In genomic region chr19:3627351-3627723, GRCh38 we compare ENCODE assay signal across 1 cellular context.
A peak's percentile ranks its signal among the peaks of the same experiment; 100 is the strongest.
TF ChIP-seq lines count a peak whose summit lies in the region.

No MANE protein-coding gene starts in this region.

TF ChIP-seq in HepG2, 621 proteins besides CTCF, POLR2A, EP300 and RAD21:
- TF ChIP-seq TBL1XR1 (IDR thresholded peaks at IDR 0.05; ENCODE audit: borderline replicate concordance, low read length, partially characterized antibody), result no peak
- TF ChIP-seq ZNF282 (IDR thresholded peaks at IDR 0.05; ENCODE audit: partially characterized antibody), result no peak
- TF ChIP-seq MIER2 (CRISPR knock-in tag; IDR thresholded peaks at IDR 0.05), result no peak
- no peak for TF ChIP-seq MED13 (CRISPR knock-in tag; IDR thresholded peaks at IDR 0.05)
- peak; percentile 85 for TF ChIP-seq ADNP (CRISPR knock-in tag; IDR thresholded peaks at IDR 0.05)
- peak; percentile 4; the same call in 1 of the 2 replicates for TF ChIP-seq MEF2D (CRISPR knock-in tag; IDR thresholded peaks at IDR 0.05)
- peak; percentile 99 for TF ChIP-seq ZNF629 (CRISPR knock-in tag; conservative IDR thresholded peaks at IDR 0.05)
- no peak for TF ChIP-seq HOXD1 (CRISPR knock-in tag; IDR thresholded peaks at IDR 0.05)
- TF ChIP-seq GZF1 (CRISPR knock-in tag; IDR thresholded peaks at IDR 0.05), result no peak
- TF ChIP-seq ZNF720 (CRISPR knock-in tag; IDR thresholded peaks at IDR 0.05), result no peak
- TF ChIP-seq RCOR2 (CRISPR knock-in tag; IDR thresholded peaks at IDR 0.05), result peak; percentile 66; the same call in 1 of the 2 replicates
- TF ChIP-seq PRPF4 (IDR thresholded peaks at IDR 0.05; ENCODE audit: low read depth, low read length, poor library complexity, severe bottlenecking), result no peak
- TF ChIP-seq NR2F1 (CRISPR knock-in tag; IDR thresholded peaks at IDR 0.05), result peak in 1 of 2 experiments; percentile 22; a peak in 1 of 4 replicates
- peak; percentile 100 for TF ChIP-seq CHD4 (IDR thresholded peaks at IDR 0.05; ENCODE audit: borderline replicate concordance, low read length)
- TF ChIP-seq MAX (IDR thresholded peaks at IDR 0.05), result no peak
- 0 out of 2 replicates have a peak, but pooled peaks have one; percentile 12 for TF ChIP-seq ZNF83 (CRISPR knock-in tag; IDR thresholded peaks at IDR 0.05; ENCODE audit: borderline replicate concordance)
- peak; percentile 99 for TF ChIP-seq ZMYM3 (CRISPR knock-in tag; IDR thresholded peaks at IDR 0.05)
- 0 out of 2 replicates have a peak, but pooled peaks have one; percentile 49 for TF ChIP-seq ZMYM2 (CRISPR knock-in tag; IDR thresholded peaks at IDR 0.05)
- TF ChIP-seq KDM1A (CRISPR knock-in tag; IDR thresholded peaks at IDR 0.05), result peak; percentile 92
- TF ChIP-seq ZNF776 (CRISPR knock-in tag; IDR thresholded peaks at IDR 0.05), result no peak
- TF ChIP-seq ZBED4 (CRISPR knock-in tag; IDR thresholded peaks at IDR 0.05; ENCODE audit: borderline replicate concordance), result no peak
TF ChIP-seq in HepG2: peak in this region for 10.
